ENCODE assay signal across 21 cellular contexts in genomic region chr12:123752046-123752445, GRCh38. TPM values are rescaled to one million over a fixed set of nuclear protein-coding genes. Genes with fewer than 3 reads are reported as not detected.
"Had no signal": no experiment of that assay in that cellular context is flagged by ENCODE, and none has a peak within 500 bp of the region (broad histone marks: within the 10 kb centered on the region; RNA-seq: fewer than 3 reads in every experiment).

No MANE protein-coding gene starts in this region.

- DNase-seq: erythroblast; foreskin melanocyte; heart left ventricle; hypothalamus; islet precursor cell; left ventricle myocardium inferior; lower lobe of right lung; mesenchymal stem cell; midbrain; nephron progenitor cell; retina; right lobe of liver; stimulated activated CD4-positive, alpha-beta T cell treated with anti-CD3 and anti-CD28 coated beads, Interleukin-4, amount 100 ng/mL, for 1 hour; stimulated activated CD8-positive, alpha-beta memory T cell treated with anti-CD3 and anti-CD28 coated beads, Interleukin-4, amount 100 ng/mL, for 48 hours; testis; upper lobe of right lung had no signal

- H3K4me1 Mint-ChIP-seq: nephron progenitor cell had no signal

- H3K9me3 Mint-ChIP-seq: dendritic cell treated with granulocyte-macrophage colony-stimulating factor and Interleukin-4, amounts not matched to agents 40 ng/mL and 50 ng/mL, for 4 days; nephron progenitor cell; stimulated activated effector memory CD8-positive, alpha-beta T cell treated with anti-CD3 and anti-CD28 coated beads, Interleukin-12 subunit alpha, Interleukin-12 subunit beta, amount 100 ng/mL, for 72 hours; stimulated activated naive CD8-positive, alpha-beta T cell treated with anti-CD3 and anti-CD28 coated beads, Interleukin-15, Interleukin-2, amounts not matched to agents 100 ng/mL and 50 ng/mL, for 24 hours had no signal

- H3K4me3 Mint-ChIP-seq: dendritic cell treated with granulocyte-macrophage colony-stimulating factor and Interleukin-4, amounts not matched to agents 40 ng/mL and 50 ng/mL, for 4 days; nephron progenitor cell; stimulated activated effector memory CD8-positive, alpha-beta T cell treated with anti-CD3 and anti-CD28 coated beads, Interleukin-12 subunit alpha, Interleukin-12 subunit beta, amount 100 ng/mL, for 72 hours; stimulated activated naive CD8-positive, alpha-beta T cell treated with anti-CD3 and anti-CD28 coated beads, Interleukin-15, Interleukin-2, amounts not matched to agents 100 ng/mL and 50 ng/mL, for 24 hours had no signal

- ATAC-seq: heart left ventricle; lower lobe of right lung; right lobe of liver; stimulated activated effector memory CD8-positive, alpha-beta T cell treated with anti-CD3 and anti-CD28 coated beads, Interleukin-12 subunit alpha, Interleukin-12 subunit beta, amount 100 ng/mL, for 72 hours; upper lobe of right lung had no signal

- H3K27me3 Mint-ChIP-seq: dendritic cell treated with granulocyte-macrophage colony-stimulating factor and Interleukin-4, amounts not matched to agents 40 ng/mL and 50 ng/mL, for 4 days; stimulated activated naive CD8-positive, alpha-beta T cell treated with anti-CD3 and anti-CD28 coated beads, Interleukin-15, Interleukin-2, amounts not matched to agents 100 ng/mL and 50 ng/mL, for 24 hours had no signal

- H3K27ac Mint-ChIP-seq: dendritic cell treated with granulocyte-macrophage colony-stimulating factor and Interleukin-4, amounts not matched to agents 40 ng/mL and 50 ng/mL, for 4 days; nephron progenitor cell; stimulated activated effector memory CD8-positive, alpha-beta T cell treated with anti-CD3 and anti-CD28 coated beads, Interleukin-12 subunit alpha, Interleukin-12 subunit beta, amount 100 ng/mL, for 72 hours; stimulated activated naive CD8-positive, alpha-beta T cell treated with anti-CD3 and anti-CD28 coated beads, Interleukin-15, Interleukin-2, amounts not matched to agents 100 ng/mL and 50 ng/mL, for 24 hours had no signal

RNA-seq across cellular contexts. Expression of gene DNAH10, which starts 10.1 kb away (rescaled TPM):
- total RNA-seq: glomerular endothelial cell, left ventricle myocardium inferior, vagina had no signal
